In genomic region chr7:56051053-56051338, GRCh38 we compare ENCODE assay signal across 8 cellular contexts. TPM values are rescaled to one million over a fixed set of nuclear protein-coding genes. Genes with fewer than 3 reads are reported as not detected.
A peak's percentile ranks its signal among the peaks of the same experiment; 100 is the strongest.
DNase-seq lines count a peak whose midpoint lies in the region; FAIRE-seq and TF ChIP-seq lines count a peak whose summit lies in the region.

No MANE protein-coding gene starts in this region.

- no peaks in the 10 kb centered on the region for H3K9me3 Mint-ChIP-seq in neural progenitor cell

- peaks cover 11% of the 10 kb centered on the region for H3K36me3 Mint-ChIP-seq in neural progenitor cell

- H2AFZ ChIP-seq in OCI-LY3 (ENCODE audit: low read depth, low read length) (no peak overlapping the region), neural progenitor cell (replicated peaks) (peak overlapping the region; percentile 28)

- DNase-seq in neural progenitor cell (ENCODE audit: low spot score) (no peak), urothelium cell line (ENCODE audit: low spot score) (no peak), NCI-H526 treated with DMSO at 0.1 percent for 48 hours (lab: John Stamatoyannopoulos, UW) (no peak), glomerular visceral epithelial cell (ENCODE audit: extremely low spot score) (no peak), HEK293T (ENCODE audit: extremely low spot score) (no peak)

- peaks cover 40% of the 10 kb centered on the region for H3K4me1 ChIP-seq in OCI-LY3 (ENCODE audit: low read length)
- H3K4me1 ChIP-seq in endocrine pancreas (ENCODE audit: control insufficient read depth, insufficient read depth, low read length): peaks cover 4% of the 10 kb centered on the region
- H3K4me1 ChIP-seq in neural progenitor cell: peaks cover 16% of the 10 kb centered on the region

- H3K4me2 ChIP-seq in OCI-LY3 (ENCODE audit: low read length) (peak overlapping the region; percentile 81), neural progenitor cell (peak overlapping the region; percentile 83)

- no peak for FAIRE-seq in urothelium cell line (lab: Jason Lieb, UNC)

- peak overlapping the region; percentile 100 for H3K27ac Mint-ChIP-seq in neural progenitor cell

- H3K9ac ChIP-seq in OCI-LY3 (ENCODE audit: low read length) (peak overlapping the region; percentile 82), endocrine pancreas (ENCODE audit: control insufficient read depth, insufficient read depth, low read length) (peak overlapping the region; percentile 15), neural progenitor cell (peak overlapping the region; percentile 84)

- H3K9me3 ChIP-seq in OCI-LY3 (ENCODE audit: insufficient read depth, low read length) (no peaks in the 10 kb centered on the region), endocrine pancreas (ENCODE audit: control insufficient read depth, low read length) (no peaks in the 10 kb centered on the region), neural progenitor cell (ENCODE audit: low read depth) (no peaks in the 10 kb centered on the region)

- H3K36me3 ChIP-seq in OCI-LY3 (replicated peaks; ENCODE audit: low read depth, low read length) (peaks cover 25% of the 10 kb centered on the region), endocrine pancreas (ENCODE audit: control insufficient read depth, insufficient read depth, low read length) (no peaks in the 10 kb centered on the region), neural progenitor cell (peaks cover 16% of the 10 kb centered on the region)

- H3K27me3 ChIP-seq in OCI-LY3 (ENCODE audit: low read depth, low read length): no peaks in the 10 kb centered on the region
- no peaks in the 10 kb centered on the region for H3K27me3 ChIP-seq in endocrine pancreas (ENCODE audit: control insufficient read depth, insufficient read depth, low read length)
- H3K27me3 ChIP-seq in neural progenitor cell: no peaks in the 10 kb centered on the region

- H3K4me1 Mint-ChIP-seq in neural progenitor cell: peaks cover 35% of the 10 kb centered on the region

- peaks cover 66% of the 10 kb centered on the region for H3K79me2 ChIP-seq in OCI-LY3 (ENCODE audit: low read length)
- peaks cover 90% of the 10 kb centered on the region for H3K79me2 ChIP-seq in neural progenitor cell (ENCODE audit: low read depth)

- H3F3A ChIP-seq in neural progenitor cell (ENCODE audit: low read depth): peaks cover 28% of the 10 kb centered on the region

- H3K4me3 ChIP-seq in OCI-LY3 (ENCODE audit: low read length) (peak overlapping the region; percentile 99), endocrine pancreas (ENCODE audit: control insufficient read depth, insufficient read depth, low read length) (peak overlapping the region; percentile 82), neural progenitor cell (peak overlapping the region; percentile 76)

- POLR2A ChIA-PET in HEK293T (lab: Yijun Ruan, JAX): interaction anchor here (0.8 to 2.6 kb wide), 20 partner anchors 8 to 1292 kb away, joined by 3 to 79 read pairs (median 4); partner anchors contain the start of genes CHCHD2, NIPSNAP2, SEC61G and SUMF2

- H3K27ac ChIP-seq in C4-2B (peak overlapping the region; percentile 97), OCI-LY3 (ENCODE audit: low read length) (peak overlapping the region; percentile 55), neural progenitor cell (peak overlapping the region; percentile 53)

- H3K27me3 Mint-ChIP-seq in neural progenitor cell (ENCODE audit: insufficient read depth, low read depth): peaks cover 5% of the 10 kb centered on the region

- TF ChIP-seq CTCF in C4-2B (conservative IDR thresholded peaks at IDR 0.05) (no peak), OCI-LY3 (IDR thresholded peaks at IDR 0.05; ENCODE audit: low read depth, low read length) (no peak), neural progenitor cell (IDR thresholded peaks at IDR 0.05) (no peak)

- H3K4me3 Mint-ChIP-seq in neural progenitor cell: peak overlapping the region; percentile 98

- H4K20me1 ChIP-seq in OCI-LY3 (ENCODE audit: insufficient read depth, low read length) (no peaks in the 10 kb centered on the region), neural progenitor cell (ENCODE audit: low read depth) (peaks cover 31% of the 10 kb centered on the region)

- CTCF ChIA-PET in HEK293T (lab: Yijun Ruan, JAX): interaction anchor here (0.6 to 1.5 kb wide), 3 partner anchors 12 to 438 kb away, joined by 3 to 4 read pairs (median 3); no protein-coding TSS in a partner anchor

TF ChIP-seq in HEK293T, 16 proteins besides CTCF, POLR2A, EP300 and RAD21:
- TF ChIP-seq TARDBP (IDR thresholded peaks at IDR 0.05) (no peak), SUZ12 (IDR thresholded peaks at IDR 0.05) (no peak), FOXM1 (IDR thresholded peaks at IDR 0.05; ENCODE audit: borderline replicate concordance) (no peak), L3MBTL2 (conservative IDR thresholded peaks at IDR 0.05) (no peak), NFRKB (IDR thresholded peaks at IDR 0.05) (no peak), PKNOX1 (IDR thresholded peaks at IDR 0.05) (no peak), ELF4 (IDR thresholded peaks at IDR 0.05) (no peak), LEF1 (IDR thresholded peaks at IDR 0.05; ENCODE audit: borderline replicate concordance) (no peak), FOXA1 (IDR thresholded peaks at IDR 0.05) (no peak)

RNA-seq across cellular contexts. Expression of gene PSPH, which starts 0.2 kb away (rescaled TPM):
- total RNA-seq in neural progenitor cell (ENCODE audit: low replicate concordance): 54.9 and 72.2 TPM in 2 replicates

RNA-seq across cellular contexts. Expression of gene CCT6A, which starts 0.6 kb away (rescaled TPM):
- total RNA-seq in neural progenitor cell (ENCODE audit: low replicate concordance): 255 and 349 TPM in 2 replicates

RNA-seq across cellular contexts. Expression of gene SUMF2, which starts 13.1 kb away (rescaled TPM):
- 76.1 and 109 TPM in 2 replicates for total RNA-seq in neural progenitor cell (ENCODE audit: low replicate concordance)

RNA-seq across cellular contexts. Expression of gene PHKG1, which starts 41.8 kb away (rescaled TPM):
- total RNA-seq in neural progenitor cell (ENCODE audit: low replicate concordance): not detected in 2 replicates

RNA-seq across cellular contexts. Expression of gene CHCHD2, which starts 55.3 kb away (rescaled TPM):
- 64.1 and 70.5 TPM in 2 replicates for total RNA-seq in neural progenitor cell (ENCODE audit: low replicate concordance)

Comparison
In these comparisons a context has a peak if more than half of its experiments do, and no peak if none do; other contexts are left out.
1. H3K9ac ChIP-seq: peak in every context shown above with its lines; median percentile 84 in neural progenitor cell; 82 in OCI-LY3; 15 in endocrine pancreas.